In the genomic region with DNA sequence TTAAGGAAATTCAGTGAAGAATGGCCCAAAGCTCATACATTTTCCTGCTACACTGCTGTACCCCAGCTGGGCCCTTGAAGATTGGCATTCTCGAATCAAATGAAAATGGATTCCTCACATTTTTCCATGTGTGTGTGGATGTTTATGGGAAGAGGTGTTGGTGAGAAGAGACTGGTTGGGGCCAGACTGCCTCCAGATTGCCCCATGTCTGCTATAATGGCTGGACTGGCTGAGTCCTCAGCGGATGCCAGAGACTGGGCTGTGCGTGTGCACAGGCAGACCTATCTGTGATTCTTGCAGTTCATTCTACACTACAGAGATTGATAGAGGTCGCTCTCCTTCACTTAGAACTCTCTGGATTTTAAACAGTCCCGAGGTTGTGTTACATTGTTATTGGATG, we compare ENCODE assay signal across 22 cellular contexts.
A peak's percentile ranks its signal among the peaks of the same experiment; 100 is the strongest.
DNase-seq lines count a peak whose midpoint lies in the region; ATAC-seq and TF ChIP-seq lines count a peak whose summit lies in the region.
"Had no signal": no experiment of that assay in that cellular context is flagged by ENCODE, and none has a peak within 500 bp of the region (broad histone marks: within the 10 kb centered on the region; RNA-seq: fewer than 3 reads in every experiment).

No MANE protein-coding gene starts in this region.

- no peak overlapping the region for H3K27ac ChIP-seq in lung (ENCODE audit: low read depth in 1 of 2, low read length in 1 of 2)
- H3K27ac ChIP-seq: BLaER1, SJSA1 had no signal

- H3K9me3 ChIP-seq in lung (ENCODE audit: control insufficient read depth in 2 of 2, insufficient read depth in 1 of 2, low read length in 1 of 2): peaks cover 0 to 2% of the 10 kb centered on the region in 2 donors
- H3K9me3 ChIP-seq: BLaER1, SJSA1 had no signal

- no peak for TF ChIP-seq CTCF in lung (IDR thresholded peaks at IDR 0.05; ENCODE audit: control extremely low read depth, extremely low read depth)

- peak; percentile 21 for DNase-seq in EL
- peak; percentile 14 for DNase-seq in ecto neural progenitor cell (ENCODE audit: low spot score)
- peak; percentile 24 for DNase-seq in lung (ENCODE audit: low spot score)
- no peak for DNase-seq in NCI-H187 treated with DMSO at 0.1 percent for 48 hours (lab: John Stamatoyannopoulos, UW)
- no peak for DNase-seq in SIG-M5 (lab: John Stamatoyannopoulos, UW)
- no peak for DNase-seq in posterior vena cava (ENCODE audit: low spot score)
- DNase-seq: CD4-positive, CD25-positive, alpha-beta regulatory T cell; HCEC 1CT; Kasumi-1; NCI-H1092 treated with DMSO at 0.1 percent for 48 hours; NCI-H1436 treated with DMSO at 0.1 percent for 48 hours; NCI-H1930; NCI-H446; NCI-H524 treated with DMSO at 0.1 percent for 48 hours; NCI-H774; PC-3 had no signal

- 65 to 84% methylated on average over 5 of the region's 5 CpGs for WGBS in lung, 2 donors

- no peaks in the 10 kb centered on the region for H3K36me3 ChIP-seq in lung (ENCODE audit: control insufficient read depth in 2 of 2, insufficient read depth in 2 of 2, low read length in 2 of 2)
- H3K36me3 ChIP-seq: BLaER1, SJSA1 had no signal

- H3K4me1 ChIP-seq in lung (ENCODE audit: control insufficient read depth in 2 of 2, insufficient read depth in 2 of 2, low read length in 2 of 2): no peaks in the 10 kb centered on the region
- H3K4me1 ChIP-seq: BLaER1, SJSA1 had no signal

- intact Hi-C loops in posterior vena cava (cut with DNase I): no loop called here

- ATAC-seq in lung (ENCODE audit: insufficient read depth, low FRiP score) (no peak), HG03439 (IDR thresholded peaks at IDR 0.05; ENCODE audit: unreplicated experiment) (no peak)
- ATAC-seq: HepG2, K562, PC-3, Right ventricle myocardium inferior had no signal

- H3K4me3 ChIP-seq in lung: no peak overlapping the region
- H3K4me3 ChIP-seq: BLaER1, K562, SJSA1 had no signal

- no peaks in the 10 kb centered on the region for H3K27me3 ChIP-seq in lung (ENCODE audit: control insufficient read depth, insufficient read depth)
- H3K27me3 ChIP-seq: BLaER1 had no signal

Comparison
In these comparisons a context has a peak if more than half of its experiments do, and no peak if none do; other contexts are left out.
1. DNase-seq: peak in EL (single experiment), ecto neural progenitor cell (single experiment) and lung (single experiment); none in NCI-H187 treated with DMSO at 0.1 percent for 48 hours (single experiment), SIG-M5 (single experiment) and posterior vena cava (single experiment).